Comparison of ENCODE assay signal across 1 cellular context in genomic region chr1:112507336-112507735, GRCh38.
TF ChIP-seq lines count a peak whose summit lies in the region.

No MANE protein-coding gene starts in this region.

TF ChIP-seq in HCT116, 20 proteins besides CTCF, POLR2A, EP300 and RAD21 (continued from another document):
- TF ChIP-seq, protein P1, sequence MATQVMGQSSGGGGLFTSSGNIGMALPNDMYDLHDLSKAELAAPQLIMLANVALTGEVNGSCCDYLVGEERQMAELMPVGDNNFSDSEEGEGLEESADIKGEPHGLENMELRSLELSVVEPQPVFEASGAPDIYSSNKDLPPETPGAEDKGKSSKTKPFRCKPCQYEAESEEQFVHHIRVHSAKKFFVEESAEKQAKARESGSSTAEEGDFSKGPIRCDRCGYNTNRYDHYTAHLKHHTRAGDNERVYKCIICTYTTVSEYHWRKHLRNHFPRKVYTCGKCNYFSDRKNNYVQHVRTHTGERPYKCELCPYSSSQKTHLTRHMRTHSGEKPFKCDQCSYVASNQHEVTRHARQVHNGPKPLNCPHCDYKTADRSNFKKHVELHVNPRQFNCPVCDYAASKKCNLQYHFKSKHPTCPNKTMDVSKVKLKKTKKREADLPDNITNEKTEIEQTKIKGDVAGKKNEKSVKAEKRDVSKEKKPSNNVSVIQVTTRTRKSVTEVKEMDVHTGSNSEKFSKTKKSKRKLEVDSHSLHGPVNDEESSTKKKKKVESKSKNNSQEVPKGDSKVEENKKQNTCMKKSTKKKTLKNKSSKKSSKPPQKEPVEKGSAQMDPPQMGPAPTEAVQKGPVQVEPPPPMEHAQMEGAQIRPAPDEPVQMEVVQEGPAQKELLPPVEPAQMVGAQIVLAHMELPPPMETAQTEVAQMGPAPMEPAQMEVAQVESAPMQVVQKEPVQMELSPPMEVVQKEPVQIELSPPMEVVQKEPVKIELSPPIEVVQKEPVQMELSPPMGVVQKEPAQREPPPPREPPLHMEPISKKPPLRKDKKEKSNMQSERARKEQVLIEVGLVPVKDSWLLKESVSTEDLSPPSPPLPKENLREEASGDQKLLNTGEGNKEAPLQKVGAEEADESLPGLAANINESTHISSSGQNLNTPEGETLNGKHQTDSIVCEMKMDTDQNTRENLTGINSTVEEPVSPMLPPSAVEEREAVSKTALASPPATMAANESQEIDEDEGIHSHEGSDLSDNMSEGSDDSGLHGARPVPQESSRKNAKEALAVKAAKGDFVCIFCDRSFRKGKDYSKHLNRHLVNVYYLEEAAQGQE (IDR thresholded peaks at IDR 0.05; ENCODE audit: low read depth), result no peak
- TF ChIP-seq SP1 (IDR thresholded peaks at IDR 0.05; ENCODE audit: low read depth) (no peak), POLR2AphosphoS5 (IDR thresholded peaks at IDR 0.05; ENCODE audit: low read depth, low read length) (no peak), ATF3 (IDR thresholded peaks at IDR 0.05) (no peak), ELF1 (IDR thresholded peaks at IDR 0.05; ENCODE audit: borderline replicate concordance, low read depth) (no peak), EZH2 (IDR thresholded peaks at IDR 0.05) (no peak), YY1 (IDR thresholded peaks at IDR 0.05; ENCODE audit: extremely low read depth, insufficient replicate concordance, low read depth, low read length) (no peak), FOSL1 (IDR thresholded peaks at IDR 0.05; ENCODE audit: low read depth) (no peak)
TF ChIP-seq in HCT116: peak in this region for 0.
